ENCODE assay signal across 7 cellular contexts in genomic region chr6:117908246-117909107, GRCh38. TPM values are rescaled to one million over a fixed set of nuclear protein-coding genes. Genes with fewer than 3 reads are reported as not detected.
A peak's percentile ranks its signal among the peaks of the same experiment; 100 is the strongest.
DNase-seq lines count a peak whose midpoint lies in the region; ATAC-seq and TF ChIP-seq lines count a peak whose summit lies in the region.

No MANE protein-coding gene starts in this region.

- peak overlapping the region; percentile 20 for H3K9ac ChIP-seq in H9 (ENCODE audit: extremely low read depth, insufficient read length, low read length)
- peak overlapping the region; percentile 54; the same call in 1 of the 2 replicates for H3K9ac ChIP-seq in iPS-20b (ENCODE audit: low read depth, low read length)

- no peak overlapping the region for H4K91ac ChIP-seq in H9 (ENCODE audit: insufficient read length, low read depth, low read length)

- no peak overlapping the region for H2BK12ac ChIP-seq in H9 (ENCODE audit: insufficient read length, low read depth, low read length)

- no peak overlapping the region for H4K8ac ChIP-seq in H9 (replicated peaks; ENCODE audit: insufficient read length, low read depth, low read length)

- H3K27me3 Mint-ChIP-seq in H9 (ENCODE audit: low read depth) (peaks cover 71% of the 10 kb centered on the region), CD14-positive monocyte (ENCODE audit: low read depth in 3 of 3) (peaks cover 47 to 71% (median 55%) of the 10 kb centered on the region in 3 donors)
- H3K27me3 Mint-ChIP-seq in activated CD4-positive, alpha-beta memory T cell treated with anti-CD3 and anti-CD28 coated beads for 36 hours, result peaks cover 49% of the 10 kb centered on the region

- H3K27me3 ChIP-seq in H9 (ENCODE audit: insufficient read depth, low read length) (peaks cover 4% of the 10 kb centered on the region; the same call in 1 of the 2 replicates), iPS-20b (ENCODE audit: insufficient read depth, low read length) (peaks cover 50% of the 10 kb centered on the region)

- H3K27ac Mint-ChIP-seq in H9 (no peak overlapping the region), CD14-positive monocyte (no peak overlapping the region)
- no peak overlapping the region for H3K27ac Mint-ChIP-seq in activated CD4-positive, alpha-beta memory T cell treated with anti-CD3 and anti-CD28 coated beads for 36 hours

- no CpG with 5 or more reads among the region's 48 CpGs for WGBS in H9 (ENCODE audit: extremely low coverage, insufficient read length, low lambda C conversion rate)

- no peak overlapping the region for H3K56ac ChIP-seq in H9 (ENCODE audit: insufficient read length, low read depth, low read length)

- no peak overlapping the region for H2BK20ac ChIP-seq in H9 (ENCODE audit: low read depth, low read length, poor library complexity, severe bottlenecking)

- peak overlapping the region; percentile 60 for H3K4me2 ChIP-seq in H9 (ENCODE audit: insufficient read depth, insufficient read length, low read length)

- H3K27ac ChIP-seq in H9 (ENCODE audit: insufficient read length, low read depth, low read length) (no peak overlapping the region), iPS-20b (ENCODE audit: low read length) (no peak overlapping the region), skin epidermis (no peak overlapping the region)

- H3K4me3 ChIP-seq in iPS-20b (ENCODE audit: low read length), result peak overlapping the region; percentile 75
- peak overlapping the region in 5 of 7 experiments; percentile 25 to 52 (median 40) for H3K4me3 ChIP-seq in skin epidermis

- peak overlapping the region; percentile 27 for H3K14ac ChIP-seq in H9 (ENCODE audit: insufficient read depth, low read length)

- no peak overlapping the region for H2AFZ ChIP-seq in H9 (ENCODE audit: low read length)

- no peak overlapping the region for H2AK5ac ChIP-seq in H9 (ENCODE audit: insufficient read length, low read length)

- no peaks in the 10 kb centered on the region for H3K79me2 ChIP-seq in H9 (ENCODE audit: insufficient read depth, low read length)

- peak overlapping the region; percentile 68 to 92 for H3K4me3 Mint-ChIP-seq in H9
- H3K4me3 Mint-ChIP-seq in activated CD4-positive, alpha-beta memory T cell treated with anti-CD3 and anti-CD28 coated beads for 36 hours, result peak overlapping the region; percentile 43
- H3K4me3 Mint-ChIP-seq in CD14-positive monocyte, result peak overlapping the region in 1 of 2 donors; percentile 76

- POLR2A ChIA-PET in activated CD4-positive, alpha-beta memory T cell treated with anti-CD3 and anti-CD28 coated beads for 36 hours (lab: Charles Lee), result no interaction called here

- no peak overlapping the region for H2BK120ac ChIP-seq in H9 (ENCODE audit: low read depth, low read length, poor library complexity, severe bottlenecking)

- H3K36me3 ChIP-seq in iPS-20b (ENCODE audit: insufficient read depth, low read depth, low read length), result no peaks in the 10 kb centered on the region

- H3K23me2 ChIP-seq in H9 (ENCODE audit: insufficient read length, low read depth, low read length, poor library complexity, severe bottlenecking), result peaks cover 8% of the 10 kb centered on the region

- no peak for TF ChIP-seq CTCF in H9 (conservative IDR thresholded peaks at IDR 0.05)
- no peak for TF ChIP-seq CTCF in CD14-positive monocyte (IDR thresholded peaks at IDR 0.05)

- H3K4me1 ChIP-seq in H9 (ENCODE audit: insufficient read depth, low read length) (peaks cover 4% of the 10 kb centered on the region; the same call in 1 of the 2 replicates), iPS-20b (ENCODE audit: insufficient read depth, low read length) (peaks cover 6% of the 10 kb centered on the region; the same call in 1 of the 2 replicates)

- H2BK15ac ChIP-seq in H9 (ENCODE audit: low read depth, low read length), result no peak overlapping the region

- CTCF ChIA-PET in activated CD4-positive, alpha-beta memory T cell treated with anti-CD3 and anti-CD28 coated beads for 36 hours (lab: Charles Lee), result interaction anchor here (0.7 kb wide), 1 partner anchor 647 kb away, joined by 4 read pairs; no protein-coding TSS in a partner anchor

- DNase-seq in H9 (peak; percentile 52), NOMO-1 (lab: John Stamatoyannopoulos, UW; ENCODE audit: unreplicated experiment in 2 of 2) (no peak), CD14-positive monocyte (ENCODE audit: low spot score) (no peak)
- no peak for DNase-seq in activated CD4-positive, alpha-beta memory T cell treated with anti-CD3 and anti-CD28 coated beads for 36 hours

- H4K5ac ChIP-seq in H9 (ENCODE audit: insufficient read length, low read depth, low read length), result no peak overlapping the region

- no peak for ATAC-seq in GM18868 (IDR thresholded peaks at IDR 0.05; ENCODE audit: unreplicated experiment)

- H3K18ac ChIP-seq in H9 (ENCODE audit: insufficient read length, low read depth, low read length), result peak overlapping the region; percentile 13

- H3K36me3 Mint-ChIP-seq in H9 (ENCODE audit: insufficient read depth in 1 of 3, low read depth in 3 of 3) (peaks cover 0 to 2% (median 0%) of the 10 kb centered on the region in 3 experiments; a peak in 2 of 7 replicates), CD14-positive monocyte (no peaks in the 10 kb centered on the region)
- no peaks in the 10 kb centered on the region for H3K36me3 Mint-ChIP-seq in activated CD4-positive, alpha-beta memory T cell treated with anti-CD3 and anti-CD28 coated beads for 36 hours

- no peak overlapping the region for H3T11ph ChIP-seq in H9 (ENCODE audit: low read length)

- no peak overlapping the region for H3K23ac ChIP-seq in H9 (ENCODE audit: insufficient read length, low read depth, low read length)

- H3K4ac ChIP-seq in H9 (ENCODE audit: low read depth, low read length), result no peak overlapping the region

- H3K9me3 Mint-ChIP-seq in H9, result peaks cover 0 to 3% of the 10 kb centered on the region in 2 experiments; a peak in 1 of 5 replicates
- H3K9me3 Mint-ChIP-seq in activated CD4-positive, alpha-beta memory T cell treated with anti-CD3 and anti-CD28 coated beads for 36 hours, result no peaks in the 10 kb centered on the region
- peaks cover 0 to 15% (median 8%) of the 10 kb centered on the region in 7 donors for H3K9me3 Mint-ChIP-seq in CD14-positive monocyte

- H3K4me1 Mint-ChIP-seq in H9 (peaks cover 12 to 13% of the 10 kb centered on the region in 2 experiments), CD14-positive monocyte (peaks cover 4% of the 10 kb centered on the region)
- H3K4me1 Mint-ChIP-seq in activated CD4-positive, alpha-beta memory T cell treated with anti-CD3 and anti-CD28 coated beads for 36 hours (ENCODE audit: low read depth), result peaks cover 13% of the 10 kb centered on the region

- H3K79me1 ChIP-seq in H9 (ENCODE audit: insufficient read depth, low read depth, low read length, poor library complexity, severe bottlenecking), result no peaks in the 10 kb centered on the region

- no peak overlapping the region for H2BK5ac ChIP-seq in H9 (ENCODE audit: insufficient read length, low read length)

- no peaks in the 10 kb centered on the region for H4K20me1 ChIP-seq in H9 (ENCODE audit: control insufficient read depth, insufficient read depth, insufficient read length)

- intact Hi-C loops in activated CD4-positive, alpha-beta memory T cell treated with anti-CD3 and anti-CD28 coated beads for 36 hours (cut with micrococcal nuclease), result no loop called here
- intact Hi-C loops in CD14-positive monocyte (cut with micrococcal nuclease), result no loop called here

- H3K9me3 ChIP-seq in H9 (ENCODE audit: control insufficient read depth, low read depth, low read length), result no peaks in the 10 kb centered on the region
- H3K9me3 ChIP-seq in iPS-20b (ENCODE audit: insufficient read depth, low read depth, low read length), result no peaks in the 10 kb centered on the region

RNA-seq across cellular contexts. Expression of gene SLC35F1, which starts 1.4 kb away (rescaled TPM):
- 4.0 and 4.3 TPM in 2 replicates for total RNA-seq in H9 (2021)
- under 1 TPM; 0.14 to 0.19 TPM for total RNA-seq in activated CD4-positive, alpha-beta memory T cell treated with anti-CD3 and anti-CD28 coated beads for 36 hours
- polyA plus RNA-seq in CD14-positive monocyte, result not detected
